Comparison of ENCODE assay signal across 1 cellular context in genomic region chr16:4937782-4938682, GRCh38.
TF ChIP-seq lines count a peak whose summit lies in the region.

No MANE protein-coding gene starts in this region.

TF ChIP-seq in K562, 482 proteins besides CTCF, POLR2A, EP300 and RAD21:
- TF ChIP-seq NFATC3 (IDR thresholded peaks at IDR 0.05) (no peak), ZNF134 (CRISPR knock-in tag; conservative IDR thresholded peaks at IDR 0.05) (no peak), KLF16 (IDR thresholded peaks at IDR 0.05) (no peak), TRIM24 (IDR thresholded peaks at IDR 0.05) (no peak), IRF2 (CRISPR knock-in tag; IDR thresholded peaks at IDR 0.05) (no peak), ATF3 (IDR thresholded peaks at IDR 0.05) (no peak), ATF3 (CRISPR knock-in tag; conservative IDR thresholded peaks at IDR 0.05) (no peak), ASH1L (IDR thresholded peaks at IDR 0.05; ENCODE audit: borderline replicate concordance, low read depth, partially characterized antibody) (no peak), BHLHE40 (IDR thresholded peaks at IDR 0.05; ENCODE audit: low read length) (no peak), ZNF695 (CRISPR knock-in tag; IDR thresholded peaks at IDR 0.05) (no peak), ZHX1 (conservative IDR thresholded peaks at IDR 0.05; ENCODE audit: low read length) (no peak), TAF7 (tag; IDR thresholded peaks at IDR 0.05) (no peak), DLX4 (CRISPR knock-in tag; IDR thresholded peaks at IDR 0.05) (no peak), EZH2 (IDR thresholded peaks at IDR 0.05; ENCODE audit: borderline replicate concordance, low read depth, low read length) (no peak)
- TF ChIP-seq, protein P1, sequence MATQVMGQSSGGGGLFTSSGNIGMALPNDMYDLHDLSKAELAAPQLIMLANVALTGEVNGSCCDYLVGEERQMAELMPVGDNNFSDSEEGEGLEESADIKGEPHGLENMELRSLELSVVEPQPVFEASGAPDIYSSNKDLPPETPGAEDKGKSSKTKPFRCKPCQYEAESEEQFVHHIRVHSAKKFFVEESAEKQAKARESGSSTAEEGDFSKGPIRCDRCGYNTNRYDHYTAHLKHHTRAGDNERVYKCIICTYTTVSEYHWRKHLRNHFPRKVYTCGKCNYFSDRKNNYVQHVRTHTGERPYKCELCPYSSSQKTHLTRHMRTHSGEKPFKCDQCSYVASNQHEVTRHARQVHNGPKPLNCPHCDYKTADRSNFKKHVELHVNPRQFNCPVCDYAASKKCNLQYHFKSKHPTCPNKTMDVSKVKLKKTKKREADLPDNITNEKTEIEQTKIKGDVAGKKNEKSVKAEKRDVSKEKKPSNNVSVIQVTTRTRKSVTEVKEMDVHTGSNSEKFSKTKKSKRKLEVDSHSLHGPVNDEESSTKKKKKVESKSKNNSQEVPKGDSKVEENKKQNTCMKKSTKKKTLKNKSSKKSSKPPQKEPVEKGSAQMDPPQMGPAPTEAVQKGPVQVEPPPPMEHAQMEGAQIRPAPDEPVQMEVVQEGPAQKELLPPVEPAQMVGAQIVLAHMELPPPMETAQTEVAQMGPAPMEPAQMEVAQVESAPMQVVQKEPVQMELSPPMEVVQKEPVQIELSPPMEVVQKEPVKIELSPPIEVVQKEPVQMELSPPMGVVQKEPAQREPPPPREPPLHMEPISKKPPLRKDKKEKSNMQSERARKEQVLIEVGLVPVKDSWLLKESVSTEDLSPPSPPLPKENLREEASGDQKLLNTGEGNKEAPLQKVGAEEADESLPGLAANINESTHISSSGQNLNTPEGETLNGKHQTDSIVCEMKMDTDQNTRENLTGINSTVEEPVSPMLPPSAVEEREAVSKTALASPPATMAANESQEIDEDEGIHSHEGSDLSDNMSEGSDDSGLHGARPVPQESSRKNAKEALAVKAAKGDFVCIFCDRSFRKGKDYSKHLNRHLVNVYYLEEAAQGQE (CRISPR knock-in tag; IDR thresholded peaks at IDR 0.05; ENCODE audit: low read depth): no peak
- TF ChIP-seq, protein P2, sequence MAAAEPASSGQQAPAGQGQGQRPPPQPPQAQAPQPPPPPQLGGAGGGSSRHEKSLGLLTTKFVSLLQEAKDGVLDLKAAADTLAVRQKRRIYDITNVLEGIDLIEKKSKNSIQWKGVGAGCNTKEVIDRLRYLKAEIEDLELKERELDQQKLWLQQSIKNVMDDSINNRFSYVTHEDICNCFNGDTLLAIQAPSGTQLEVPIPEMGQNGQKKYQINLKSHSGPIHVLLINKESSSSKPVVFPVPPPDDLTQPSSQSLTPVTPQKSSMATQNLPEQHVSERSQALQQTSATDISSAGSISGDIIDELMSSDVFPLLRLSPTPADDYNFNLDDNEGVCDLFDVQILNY (CRISPR knock-in tag; IDR thresholded peaks at IDR 0.05): no peak
